Comparison of ENCODE assay signal across 1 cellular context in the genomic region with DNA sequence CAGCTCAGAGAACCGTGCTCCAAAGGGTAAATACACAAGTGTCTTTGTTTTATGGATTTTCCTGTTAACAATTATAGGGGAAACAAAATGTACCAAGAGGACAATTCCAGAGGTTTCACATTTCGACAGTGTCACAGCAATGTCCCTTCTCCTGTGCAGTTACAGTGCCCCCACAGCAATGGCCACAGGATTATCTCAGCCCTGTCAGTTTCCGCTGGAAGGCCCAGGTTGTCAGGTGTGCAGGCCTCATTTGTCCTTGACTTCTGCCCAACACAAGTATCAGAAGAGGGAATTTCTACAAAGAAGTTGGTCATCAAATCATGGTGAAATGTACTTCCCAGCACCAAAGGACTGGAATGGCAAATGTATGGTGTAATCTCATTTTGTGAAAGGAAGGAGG.
TF ChIP-seq lines count a peak whose summit lies in the region.

No MANE protein-coding gene starts in this region.

TF ChIP-seq in HepG2, 621 proteins besides CTCF, POLR2A, EP300 and RAD21 (continued from another document and continues in another):
- no peak for TF ChIP-seq KLF11 (CRISPR knock-in tag; IDR thresholded peaks at IDR 0.05)
- TF ChIP-seq, protein P1, sequence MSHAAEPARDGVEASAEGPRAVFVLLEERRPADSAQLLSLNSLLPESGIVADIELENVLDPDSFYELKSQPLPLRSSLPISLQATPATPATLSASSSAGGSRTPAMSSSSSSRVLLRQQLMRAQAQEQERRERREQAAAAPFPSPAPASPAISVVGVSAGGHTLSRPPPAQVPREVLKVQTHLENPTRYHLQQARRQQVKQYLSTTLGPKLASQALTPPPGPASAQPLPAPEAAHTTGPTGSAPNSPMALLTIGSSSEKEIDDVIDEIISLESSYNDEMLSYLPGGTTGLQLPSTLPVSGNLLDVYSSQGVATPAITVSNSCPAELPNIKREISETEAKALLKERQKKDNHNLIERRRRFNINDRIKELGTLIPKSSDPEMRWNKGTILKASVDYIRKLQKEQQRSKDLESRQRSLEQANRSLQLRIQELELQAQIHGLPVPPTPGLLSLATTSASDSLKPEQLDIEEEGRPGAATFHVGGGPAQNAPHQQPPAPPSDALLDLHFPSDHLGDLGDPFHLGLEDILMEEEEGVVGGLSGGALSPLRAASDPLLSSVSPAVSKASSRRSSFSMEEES (CRISPR knock-in tag; IDR thresholded peaks at IDR 0.05) = 0 out of 2 replicates have a peak, but pooled peaks have one; percentile 24
- TF ChIP-seq ZNF549 (CRISPR knock-in tag; IDR thresholded peaks at IDR 0.05) = no peak
- TF ChIP-seq ZNF501 (CRISPR knock-in tag; IDR thresholded peaks at IDR 0.05) = 0 out of 2 replicates have a peak, but pooled peaks have one; percentile 46
- TF ChIP-seq SOX6 (IDR thresholded peaks at IDR 0.05) = no peak
- peak; percentile 76; the same call in 1 of the 2 replicates for TF ChIP-seq SOX6 (CRISPR knock-in tag; IDR thresholded peaks at IDR 0.05)
- TF ChIP-seq ZFX (CRISPR knock-in tag; IDR thresholded peaks at IDR 0.05; ENCODE audit: low read depth) = peak; percentile 85
- no peak for TF ChIP-seq GTF2F1 (IDR thresholded peaks at IDR 0.05; ENCODE audit: low read length)
- TF ChIP-seq, protein P2, sequence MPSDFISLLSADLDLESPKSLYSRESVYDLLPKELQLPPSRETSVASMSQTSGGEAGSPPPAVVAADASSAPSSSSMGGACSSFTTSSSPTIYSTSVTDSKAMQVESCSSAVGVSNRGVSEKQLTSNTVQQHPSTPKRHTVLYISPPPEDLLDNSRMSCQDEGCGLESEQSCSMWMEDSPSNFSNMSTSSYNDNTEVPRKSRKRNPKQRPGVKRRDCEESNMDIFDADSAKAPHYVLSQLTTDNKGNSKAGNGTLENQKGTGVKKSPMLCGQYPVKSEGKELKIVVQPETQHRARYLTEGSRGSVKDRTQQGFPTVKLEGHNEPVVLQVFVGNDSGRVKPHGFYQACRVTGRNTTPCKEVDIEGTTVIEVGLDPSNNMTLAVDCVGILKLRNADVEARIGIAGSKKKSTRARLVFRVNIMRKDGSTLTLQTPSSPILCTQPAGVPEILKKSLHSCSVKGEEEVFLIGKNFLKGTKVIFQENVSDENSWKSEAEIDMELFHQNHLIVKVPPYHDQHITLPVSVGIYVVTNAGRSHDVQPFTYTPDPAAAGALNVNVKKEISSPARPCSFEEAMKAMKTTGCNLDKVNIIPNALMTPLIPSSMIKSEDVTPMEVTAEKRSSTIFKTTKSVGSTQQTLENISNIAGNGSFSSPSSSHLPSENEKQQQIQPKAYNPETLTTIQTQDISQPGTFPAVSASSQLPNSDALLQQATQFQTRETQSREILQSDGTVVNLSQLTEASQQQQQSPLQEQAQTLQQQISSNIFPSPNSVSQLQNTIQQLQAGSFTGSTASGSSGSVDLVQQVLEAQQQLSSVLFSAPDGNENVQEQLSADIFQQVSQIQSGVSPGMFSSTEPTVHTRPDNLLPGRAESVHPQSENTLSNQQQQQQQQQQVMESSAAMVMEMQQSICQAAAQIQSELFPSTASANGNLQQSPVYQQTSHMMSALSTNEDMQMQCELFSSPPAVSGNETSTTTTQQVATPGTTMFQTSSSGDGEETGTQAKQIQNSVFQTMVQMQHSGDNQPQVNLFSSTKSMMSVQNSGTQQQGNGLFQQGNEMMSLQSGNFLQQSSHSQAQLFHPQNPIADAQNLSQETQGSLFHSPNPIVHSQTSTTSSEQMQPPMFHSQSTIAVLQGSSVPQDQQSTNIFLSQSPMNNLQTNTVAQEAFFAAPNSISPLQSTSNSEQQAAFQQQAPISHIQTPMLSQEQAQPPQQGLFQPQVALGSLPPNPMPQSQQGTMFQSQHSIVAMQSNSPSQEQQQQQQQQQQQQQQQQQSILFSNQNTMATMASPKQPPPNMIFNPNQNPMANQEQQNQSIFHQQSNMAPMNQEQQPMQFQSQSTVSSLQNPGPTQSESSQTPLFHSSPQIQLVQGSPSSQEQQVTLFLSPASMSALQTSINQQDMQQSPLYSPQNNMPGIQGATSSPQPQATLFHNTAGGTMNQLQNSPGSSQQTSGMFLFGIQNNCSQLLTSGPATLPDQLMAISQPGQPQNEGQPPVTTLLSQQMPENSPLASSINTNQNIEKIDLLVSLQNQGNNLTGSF (CRISPR knock-in tag; IDR thresholded peaks at IDR 0.05) = no peak
- TF ChIP-seq, protein P3, sequence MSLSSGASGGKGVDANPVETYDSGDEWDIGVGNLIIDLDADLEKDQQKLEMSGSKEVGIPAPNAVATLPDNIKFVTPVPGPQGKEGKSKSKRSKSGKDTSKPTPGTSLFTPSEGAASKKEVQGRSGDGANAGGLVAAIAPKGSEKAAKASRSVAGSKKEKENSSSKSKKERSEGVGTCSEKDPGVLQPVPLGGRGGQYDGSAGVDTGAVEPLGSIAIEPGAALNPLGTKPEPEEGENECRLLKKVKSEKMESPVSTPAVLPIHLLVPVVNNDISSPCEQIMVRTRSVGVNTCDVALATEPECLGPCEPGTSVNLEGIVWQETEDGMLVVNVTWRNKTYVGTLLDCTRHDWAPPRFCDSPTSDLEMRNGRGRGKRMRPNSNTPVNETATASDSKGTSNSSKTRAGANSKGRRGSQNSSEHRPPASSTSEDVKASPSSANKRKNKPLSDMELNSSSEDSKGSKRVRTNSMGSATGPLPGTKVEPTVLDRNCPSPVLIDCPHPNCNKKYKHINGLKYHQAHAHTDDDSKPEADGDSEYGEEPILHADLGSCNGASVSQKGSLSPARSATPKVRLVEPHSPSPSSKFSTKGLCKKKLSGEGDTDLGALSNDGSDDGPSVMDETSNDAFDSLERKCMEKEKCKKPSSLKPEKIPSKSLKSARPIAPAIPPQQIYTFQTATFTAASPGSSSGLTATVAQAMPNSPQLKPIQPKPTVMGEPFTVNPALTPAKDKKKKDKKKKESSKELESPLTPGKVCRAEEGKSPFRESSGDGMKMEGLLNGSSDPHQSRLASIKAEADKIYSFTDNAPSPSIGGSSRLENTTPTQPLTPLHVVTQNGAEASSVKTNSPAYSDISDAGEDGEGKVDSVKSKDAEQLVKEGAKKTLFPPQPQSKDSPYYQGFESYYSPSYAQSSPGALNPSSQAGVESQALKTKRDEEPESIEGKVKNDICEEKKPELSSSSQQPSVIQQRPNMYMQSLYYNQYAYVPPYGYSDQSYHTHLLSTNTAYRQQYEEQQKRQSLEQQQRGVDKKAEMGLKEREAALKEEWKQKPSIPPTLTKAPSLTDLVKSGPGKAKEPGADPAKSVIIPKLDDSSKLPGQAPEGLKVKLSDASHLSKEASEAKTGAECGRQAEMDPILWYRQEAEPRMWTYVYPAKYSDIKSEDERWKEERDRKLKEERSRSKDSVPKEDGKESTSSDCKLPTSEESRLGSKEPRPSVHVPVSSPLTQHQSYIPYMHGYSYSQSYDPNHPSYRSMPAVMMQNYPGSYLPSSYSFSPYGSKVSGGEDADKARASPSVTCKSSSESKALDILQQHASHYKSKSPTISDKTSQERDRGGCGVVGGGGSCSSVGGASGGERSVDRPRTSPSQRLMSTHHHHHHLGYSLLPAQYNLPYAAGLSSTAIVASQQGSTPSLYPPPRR (CRISPR knock-in tag; IDR thresholded peaks at IDR 0.05; ENCODE audit: borderline replicate concordance) = 0 out of 2 replicates have a peak, but pooled peaks have one; percentile 20
- 0 out of 2 replicates have a peak, but pooled peaks have one; percentile 32 for TF ChIP-seq HDAC1 (CRISPR knock-in tag; IDR thresholded peaks at IDR 0.05)
- no peak for TF ChIP-seq THYN1 (CRISPR knock-in tag; IDR thresholded peaks at IDR 0.05; ENCODE audit: borderline replicate concordance, low read depth)
- TF ChIP-seq ZMYM2 (CRISPR knock-in tag; IDR thresholded peaks at IDR 0.05) = peak; percentile 64; the same call in 1 of the 2 replicates
- 0 out of 2 replicates have a peak, but pooled peaks have one; percentile 23 for TF ChIP-seq ZNF121 (CRISPR knock-in tag; IDR thresholded peaks at IDR 0.05)
- TF ChIP-seq, protein P4, sequence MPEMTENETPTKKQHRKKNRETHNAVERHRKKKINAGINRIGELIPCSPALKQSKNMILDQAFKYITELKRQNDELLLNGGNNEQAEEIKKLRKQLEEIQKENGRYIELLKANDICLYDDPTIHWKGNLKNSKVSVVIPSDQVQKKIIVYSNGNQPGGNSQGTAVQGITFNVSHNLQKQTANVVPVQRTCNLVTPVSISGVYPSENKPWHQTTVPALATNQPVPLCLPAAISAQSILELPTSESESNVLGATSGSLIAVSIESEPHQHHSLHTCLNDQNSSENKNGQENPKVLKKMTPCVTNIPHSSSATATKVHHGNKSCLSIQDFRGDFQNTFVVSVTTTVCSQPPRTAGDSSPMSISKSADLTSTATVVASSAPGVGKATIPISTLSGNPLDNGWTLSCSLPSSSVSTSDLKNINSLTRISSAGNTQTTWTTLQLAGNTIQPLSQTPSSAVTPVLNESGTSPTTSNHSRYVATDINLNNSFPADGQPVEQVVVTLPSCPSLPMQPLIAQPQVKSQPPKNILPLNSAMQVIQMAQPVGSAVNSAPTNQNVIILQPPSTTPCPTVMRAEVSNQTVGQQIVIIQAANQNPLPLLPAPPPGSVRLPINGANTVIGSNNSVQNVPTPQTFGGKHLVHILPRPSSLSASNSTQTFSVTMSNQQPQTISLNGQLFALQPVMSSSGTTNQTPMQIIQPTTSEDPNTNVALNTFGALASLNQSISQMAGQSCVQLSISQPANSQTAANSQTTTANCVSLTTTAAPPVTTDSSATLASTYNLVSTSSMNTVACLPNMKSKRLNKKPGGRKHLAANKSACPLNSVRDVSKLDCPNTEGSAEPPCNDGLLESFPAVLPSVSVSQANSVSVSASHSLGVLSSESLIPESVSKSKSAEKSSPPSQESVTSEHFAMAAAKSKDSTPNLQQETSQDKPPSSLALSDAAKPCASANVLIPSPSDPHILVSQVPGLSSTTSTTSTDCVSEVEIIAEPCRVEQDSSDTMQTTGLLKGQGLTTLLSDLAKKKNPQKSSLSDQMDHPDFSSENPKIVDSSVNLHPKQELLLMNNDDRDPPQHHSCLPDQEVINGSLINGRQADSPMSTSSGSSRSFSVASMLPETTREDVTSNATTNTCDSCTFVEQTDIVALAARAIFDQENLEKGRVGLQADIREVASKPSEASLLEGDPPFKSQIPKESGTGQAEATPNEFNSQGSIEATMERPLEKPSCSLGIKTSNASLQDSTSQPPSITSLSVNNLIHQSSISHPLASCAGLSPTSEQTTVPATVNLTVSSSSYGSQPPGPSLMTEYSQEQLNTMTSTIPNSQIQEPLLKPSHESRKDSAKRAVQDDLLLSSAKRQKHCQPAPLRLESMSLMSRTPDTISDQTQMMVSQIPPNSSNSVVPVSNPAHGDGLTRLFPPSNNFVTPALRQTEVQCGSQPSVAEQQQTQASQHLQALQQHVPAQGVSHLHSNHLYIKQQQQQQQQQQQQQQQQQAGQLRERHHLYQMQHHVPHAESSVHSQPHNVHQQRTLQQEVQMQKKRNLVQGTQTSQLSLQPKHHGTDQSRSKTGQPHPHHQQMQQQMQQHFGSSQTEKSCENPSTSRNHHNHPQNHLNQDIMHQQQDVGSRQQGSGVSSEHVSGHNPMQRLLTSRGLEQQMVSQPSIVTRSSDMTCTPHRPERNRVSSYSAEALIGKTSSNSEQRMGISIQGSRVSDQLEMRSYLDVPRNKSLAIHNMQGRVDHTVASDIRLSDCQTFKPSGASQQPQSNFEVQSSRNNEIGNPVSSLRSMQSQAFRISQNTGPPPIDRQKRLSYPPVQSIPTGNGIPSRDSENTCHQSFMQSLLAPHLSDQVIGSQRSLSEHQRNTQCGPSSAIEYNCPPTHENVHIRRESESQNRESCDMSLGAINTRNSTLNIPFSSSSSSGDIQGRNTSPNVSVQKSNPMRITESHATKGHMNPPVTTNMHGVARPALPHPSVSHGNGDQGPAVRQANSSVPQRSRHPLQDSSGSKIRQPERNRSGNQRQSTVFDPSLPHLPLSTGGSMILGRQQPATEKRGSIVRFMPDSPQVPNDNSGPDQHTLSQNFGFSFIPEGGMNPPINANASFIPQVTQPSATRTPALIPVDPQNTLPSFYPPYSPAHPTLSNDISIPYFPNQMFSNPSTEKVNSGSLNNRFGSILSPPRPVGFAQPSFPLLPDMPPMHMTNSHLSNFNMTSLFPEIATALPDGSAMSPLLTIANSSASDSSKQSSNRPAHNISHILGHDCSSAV (CRISPR knock-in tag; IDR thresholded peaks at IDR 0.05; ENCODE audit: borderline replicate concordance) = no peak
- TF ChIP-seq SOX5 (CRISPR knock-in tag; IDR thresholded peaks at IDR 0.05; ENCODE audit: borderline replicate concordance) = 0 out of 2 replicates have a peak, but pooled peaks have one; percentile 16
- no peak for TF ChIP-seq NR2F6 (IDR thresholded peaks at IDR 0.05)
- peak; percentile 55; the same call in 1 of the 2 replicates for TF ChIP-seq NR2F6 (CRISPR knock-in tag; IDR thresholded peaks at IDR 0.05)
- TF ChIP-seq, protein P5, sequence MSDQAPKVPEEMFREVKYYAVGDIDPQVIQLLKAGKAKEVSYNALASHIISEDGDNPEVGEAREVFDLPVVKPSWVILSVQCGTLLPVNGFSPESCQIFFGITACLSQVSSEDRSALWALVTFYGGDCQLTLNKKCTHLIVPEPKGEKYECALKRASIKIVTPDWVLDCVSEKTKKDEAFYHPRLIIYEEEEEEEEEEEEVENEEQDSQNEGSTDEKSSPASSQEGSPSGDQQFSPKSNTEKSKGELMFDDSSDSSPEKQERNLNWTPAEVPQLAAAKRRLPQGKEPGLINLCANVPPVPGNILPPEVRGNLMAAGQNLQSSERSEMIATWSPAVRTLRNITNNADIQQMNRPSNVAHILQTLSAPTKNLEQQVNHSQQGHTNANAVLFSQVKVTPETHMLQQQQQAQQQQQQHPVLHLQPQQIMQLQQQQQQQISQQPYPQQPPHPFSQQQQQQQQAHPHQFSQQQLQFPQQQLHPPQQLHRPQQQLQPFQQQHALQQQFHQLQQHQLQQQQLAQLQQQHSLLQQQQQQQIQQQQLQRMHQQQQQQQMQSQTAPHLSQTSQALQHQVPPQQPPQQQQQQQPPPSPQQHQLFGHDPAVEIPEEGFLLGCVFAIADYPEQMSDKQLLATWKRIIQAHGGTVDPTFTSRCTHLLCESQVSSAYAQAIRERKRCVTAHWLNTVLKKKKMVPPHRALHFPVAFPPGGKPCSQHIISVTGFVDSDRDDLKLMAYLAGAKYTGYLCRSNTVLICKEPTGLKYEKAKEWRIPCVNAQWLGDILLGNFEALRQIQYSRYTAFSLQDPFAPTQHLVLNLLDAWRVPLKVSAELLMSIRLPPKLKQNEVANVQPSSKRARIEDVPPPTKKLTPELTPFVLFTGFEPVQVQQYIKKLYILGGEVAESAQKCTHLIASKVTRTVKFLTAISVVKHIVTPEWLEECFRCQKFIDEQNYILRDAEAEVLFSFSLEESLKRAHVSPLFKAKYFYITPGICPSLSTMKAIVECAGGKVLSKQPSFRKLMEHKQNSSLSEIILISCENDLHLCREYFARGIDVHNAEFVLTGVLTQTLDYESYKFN (CRISPR knock-in tag; conservative IDR thresholded peaks at IDR 0.05) = peak; percentile 75
- 0 out of 2 replicates have a peak, but pooled peaks have one; percentile 37 for TF ChIP-seq RARA (CRISPR knock-in tag; IDR thresholded peaks at IDR 0.05)
- TF ChIP-seq ELF3 (CRISPR knock-in tag; IDR thresholded peaks at IDR 0.05) = peak; percentile 46
- TF ChIP-seq, protein P6, sequence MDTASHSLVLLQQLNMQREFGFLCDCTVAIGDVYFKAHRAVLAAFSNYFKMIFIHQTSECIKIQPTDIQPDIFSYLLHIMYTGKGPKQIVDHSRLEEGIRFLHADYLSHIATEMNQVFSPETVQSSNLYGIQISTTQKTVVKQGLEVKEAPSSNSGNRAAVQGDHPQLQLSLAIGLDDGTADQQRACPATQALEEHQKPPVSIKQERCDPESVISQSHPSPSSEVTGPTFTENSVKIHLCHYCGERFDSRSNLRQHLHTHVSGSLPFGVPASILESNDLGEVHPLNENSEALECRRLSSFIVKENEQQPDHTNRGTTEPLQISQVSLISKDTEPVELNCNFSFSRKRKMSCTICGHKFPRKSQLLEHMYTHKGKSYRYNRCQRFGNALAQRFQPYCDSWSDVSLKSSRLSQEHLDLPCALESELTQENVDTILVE (CRISPR knock-in tag; IDR thresholded peaks at IDR 0.05) = no peak
- TF ChIP-seq GATAD2A (CRISPR knock-in tag; IDR thresholded peaks at IDR 0.05) = peak; percentile 58
- 0 out of 2 replicates have a peak, but pooled peaks have one; percentile 29 for TF ChIP-seq KDM6A (CRISPR knock-in tag; IDR thresholded peaks at IDR 0.05; ENCODE audit: low read depth)
- 0 out of 2 replicates have a peak, but pooled peaks have one; percentile 26 for TF ChIP-seq DPF2 (CRISPR knock-in tag; IDR thresholded peaks at IDR 0.05; ENCODE audit: borderline replicate concordance, low read depth)
- TF ChIP-seq TEAD3 (CRISPR knock-in tag; optimal IDR thresholded peaks at IDR 0.05; ENCODE audit: borderline replicate concordance) = peak; percentile 45
- TF ChIP-seq ETV5 (CRISPR knock-in tag; IDR thresholded peaks at IDR 0.05; ENCODE audit: borderline replicate concordance) = peak; percentile 60; the same call in 1 of the 2 replicates
